8 cellular contexts compared by ENCODE assay signal in the genomic region with DNA sequence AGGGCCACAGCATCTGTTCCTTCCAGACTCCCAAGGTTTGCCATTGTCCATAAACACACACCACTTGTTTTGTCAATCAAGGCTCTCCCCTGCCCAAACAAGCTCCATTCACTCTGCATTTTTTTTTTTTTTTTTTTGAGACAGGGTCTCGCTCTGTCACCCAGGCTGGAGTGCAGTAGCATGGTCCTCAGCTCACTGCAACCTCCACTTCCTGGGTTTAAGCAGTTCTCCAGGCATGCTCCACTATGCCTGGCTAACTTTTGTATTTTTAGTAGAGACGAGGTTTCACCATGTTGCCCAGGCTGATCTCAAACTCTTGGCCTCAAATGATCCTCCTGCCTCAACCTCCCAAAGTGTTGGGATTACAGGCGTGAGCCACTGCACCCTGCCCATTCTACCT. TPM values are rescaled to one million over a fixed set of nuclear protein-coding genes. Genes with fewer than 3 reads are reported as not detected.
DNase-seq lines count a peak whose midpoint lies in the region; ATAC-seq and TF ChIP-seq lines count a peak whose summit lies in the region.
"Not testable (repeated sequence)": the region's sequence is repeated elsewhere in the genome, so short reads cannot be mapped to it uniquely, and the experiment has no call there.

No MANE protein-coding gene starts in this region.

- CTCF ChIA-PET in WTC11 (lab: Charles Lee): interaction anchor here (1.2 to 2.1 kb wide), 2 partner anchors 21 to 75 kb away, joined by 3 to 6 read pairs; no protein-coding TSS in a partner anchor

- peak overlapping the region; percentile 51 to 89 (median 56) for H3K27ac ChIP-seq in esophagus muscularis mucosa (replicated peaks in 1 of 4)
- peak overlapping the region; percentile 39 to 76 for H3K27ac ChIP-seq in right atrium auricular region
- H3K27ac ChIP-seq in psoas muscle: peak overlapping the region; percentile 82
- H3K27ac ChIP-seq in skeletal muscle tissue (ENCODE audit: low read depth, low read length): peak overlapping the region; percentile 55
- H3K27ac ChIP-seq in thoracic aorta: peak overlapping the region; percentile 24 to 54
- peak overlapping the region; percentile 19 to 74 for H3K27ac ChIP-seq in uterus

- H3K36me3 Mint-ChIP-seq in WTC11 (peaks cover 23% of the 10 kb centered on the region), neural crest cell (ENCODE audit: low read depth) (peaks cover 22% of the 10 kb centered on the region)

- peak overlapping the region in 2 of 3 donors; percentile 30 to 51 for H3K9ac ChIP-seq in skeletal muscle tissue (ENCODE audit: low read depth in 1 of 3, low read length in 3 of 3)

- H3K4me1 ChIP-seq in esophagus muscularis mucosa: peaks cover 54 to 88% (median 82%) of the 10 kb centered on the region in 4 donors
- H3K4me1 ChIP-seq in right atrium auricular region: peaks cover 0 to 54% of the 10 kb centered on the region in 2 donors
- peaks cover 76% of the 10 kb centered on the region for H3K4me1 ChIP-seq in psoas muscle
- peaks cover 58 to 65% (median 63%) of the 10 kb centered on the region in 3 donors for H3K4me1 ChIP-seq in skeletal muscle tissue (ENCODE audit: control insufficient read depth in 3 of 3, insufficient read depth in 3 of 3, low read length in 3 of 3)
- H3K4me1 ChIP-seq in thoracic aorta (ENCODE audit: control insufficient read depth in 1 of 2, low read depth in 2 of 2): peaks cover 41 to 66% of the 10 kb centered on the region in 2 donors
- H3K4me1 ChIP-seq in uterus: peaks cover 5 to 13% of the 10 kb centered on the region in 2 donors

- intact Hi-C loops in esophagus muscularis mucosa (cut with DNase I); psoas muscle (cut with DNase I); uterus (cut with DNase I; ENCODE audit: low total_unique reads): not testable (repeated sequence)

- POLR2A ChIA-PET in WTC11 (lab: Charles Lee): interaction anchor here (1.1 kb wide), 1 partner anchor 9 kb away, joined by 3 read pairs; no protein-coding TSS in a partner anchor

- H3K9me3 Mint-ChIP-seq in WTC11: peaks cover 27% of the 10 kb centered on the region
- H3K9me3 Mint-ChIP-seq in neural crest cell: not testable (repeated sequence)

- peaks cover 12% of the 10 kb centered on the region; the same call in 1 of the 2 replicates for H3K4me1 Mint-ChIP-seq in WTC11
- not testable (repeated sequence) for H3K4me1 Mint-ChIP-seq in neural crest cell

- TF ChIP-seq CTCF in WTC11 (IDR thresholded peaks at IDR 0.05); esophagus muscularis mucosa (IDR thresholded peaks at IDR 0.05); right atrium auricular region (IDR thresholded peaks at IDR 0.05); neural crest cell (conservative IDR thresholded peaks at IDR 0.05); psoas muscle (IDR thresholded peaks at IDR 0.05); thoracic aorta (IDR thresholded peaks at IDR 0.05); uterus (IDR thresholded peaks at IDR 0.05): not testable (repeated sequence)

- not testable (repeated sequence) for H3K9me3 ChIP-seq in esophagus muscularis mucosa; right atrium auricular region; psoas muscle; skeletal muscle tissue (ENCODE audit: control insufficient read depth in 3 of 3, low read length in 3 of 3); thoracic aorta; uterus

- H3K36me3 ChIP-seq in esophagus muscularis mucosa (peaks cover 0 to 18% (median 4%) of the 10 kb centered on the region in 4 donors), psoas muscle (ENCODE audit: insufficient read depth in 1 of 2, low read depth in 1 of 2) (peaks cover 0 to 39% of the 10 kb centered on the region in 2 donors)
- not testable (repeated sequence) for H3K36me3 ChIP-seq in right atrium auricular region; skeletal muscle tissue (ENCODE audit: control insufficient read depth in 3 of 3, insufficient read depth in 3 of 3, low read length in 3 of 3); thoracic aorta; uterus

- H3K4me3 Mint-ChIP-seq in WTC11, neural crest cell: not testable (repeated sequence)

- not testable (repeated sequence) for H3K27me3 Mint-ChIP-seq in WTC11 (ENCODE audit: low read depth); neural crest cell (ENCODE audit: low read depth)

- DNase-seq in WTC11 (ENCODE audit: low spot score); esophagus muscularis mucosa (ENCODE audit: extremely low spot score); right atrium auricular region (ENCODE audit: low spot score); neural crest cell (ENCODE audit: low read depth, low spot score); psoas muscle; thoracic aorta (ENCODE audit: low spot score); uterus: not testable (repeated sequence)

- H3K4me3 ChIP-seq in esophagus muscularis mucosa, right atrium auricular region, thoracic aorta, uterus: not testable (repeated sequence)
- peak overlapping the region; percentile 33 for H3K4me3 ChIP-seq in psoas muscle
- H3K4me3 ChIP-seq in skeletal muscle tissue (ENCODE audit: low read length in 3 of 3): peak overlapping the region; percentile 1 to 24 (median 12)

- TF ChIP-seq EP300 in esophagus muscularis mucosa (IDR thresholded peaks at IDR 0.05): not testable (repeated sequence)

- H3K27ac Mint-ChIP-seq in WTC11: peak overlapping the region; percentile 29; the same call in 1 of the 2 replicates
- H3K27ac Mint-ChIP-seq in neural crest cell (ENCODE audit: unreplicated experiment): peak overlapping the region; percentile 91

- WGBS in esophagus muscularis mucosa: 90% methylated on average over 3 of the region's 3 CpGs
- WGBS in psoas muscle, 3 donors: 65 to 86% (median 69%) methylated on average over 3 of the region's 3 CpGs

- ATAC-seq in WTC11; psoas muscle; thoracic aorta (ENCODE audit: insufficient number of reproducible peaks, low FRiP score, low read depth): not testable (repeated sequence)

- not testable (repeated sequence) for TF ChIP-seq POLR2A in esophagus muscularis mucosa (IDR thresholded peaks at IDR 0.05; ENCODE audit: low read depth); uterus (IDR thresholded peaks at IDR 0.05)

- not testable (repeated sequence) for H3K27me3 ChIP-seq in esophagus muscularis mucosa; right atrium auricular region; psoas muscle (ENCODE audit: insufficient read depth in 3 of 3, low read length in 2 of 3); skeletal muscle tissue (ENCODE audit: control insufficient read depth in 3 of 3, insufficient read depth in 3 of 3, low read length in 3 of 3); thoracic aorta (replicated peaks; ENCODE audit: insufficient read depth); uterus

RNA-seq across cellular contexts. Expression of gene SVIL, which starts 24.4 kb away (rescaled TPM):
- total RNA-seq in WTC11 (2021): 27.1 to 28.7 TPM (median 28.0 TPM) in 3 replicates
- total RNA-seq in esophagus muscularis mucosa: 1,000 to 10,000 TPM in 1 of 4 donors, 100 to 1,000 TPM in 3; 785 to 1,099 (median 921) TPM
- total RNA-seq in right atrium auricular region: 100 to 1,000 TPM; 260 to 340 TPM
- total RNA-seq in neural crest cell: 57.5 and 57.7 TPM in 2 replicates
- total RNA-seq in psoas muscle: 1,000 to 10,000 TPM in 2 of 4 donors, 100 to 1,000 TPM in 2; 792 to 1,728 (median 949) TPM
- 100 to 1,000 TPM in 2 of 3 donors, 10 to 100 TPM in 1; 70.6 to 536 (median 234) TPM for polyA plus RNA-seq in psoas muscle
- 153 TPM for total RNA-seq in skeletal muscle tissue
- 100 to 1,000 TPM; 349 to 483 TPM for total RNA-seq in thoracic aorta
- 100 to 1,000 TPM; 108 to 316 (median 209) TPM for total RNA-seq in uterus
